Comparison of ENCODE assay signal across 1 cellular context in the genomic region with DNA sequence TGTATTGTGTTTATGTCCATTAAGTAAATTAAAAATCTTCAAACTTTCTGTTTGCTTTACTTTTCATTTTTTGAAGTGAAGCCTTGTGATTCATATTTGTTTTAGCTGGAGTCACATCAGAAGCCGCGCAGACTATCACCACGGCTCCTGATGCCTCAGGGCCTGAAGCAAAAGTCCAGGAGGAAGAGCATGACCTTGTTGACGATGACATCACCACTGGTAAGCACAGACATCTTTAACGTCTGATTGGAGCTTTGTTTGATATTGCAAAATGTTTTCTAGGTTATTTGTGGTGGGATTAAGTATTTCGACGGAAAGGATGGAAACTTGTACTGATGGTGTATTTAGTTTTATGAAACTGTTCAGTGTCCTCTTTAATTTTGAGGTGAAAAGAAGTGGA.
TF ChIP-seq lines count a peak whose summit lies in the region.

No MANE protein-coding gene starts in this region.

TF ChIP-seq in HepG2, 621 proteins besides CTCF, POLR2A, EP300 and RAD21 (continued from another document):
- TF ChIP-seq ZNF615 (CRISPR knock-in tag; IDR thresholded peaks at IDR 0.05; ENCODE audit: borderline replicate concordance) (no peak), WIZ (CRISPR knock-in tag; IDR thresholded peaks at IDR 0.05) (no peak), ZNF121 (CRISPR knock-in tag; IDR thresholded peaks at IDR 0.05) (no peak), SSRP1 (CRISPR knock-in tag; IDR thresholded peaks at IDR 0.05) (no peak), U2AF1 (optimal IDR thresholded peaks at IDR 0.05; ENCODE audit: low read depth, low read length) (no peak), ZMYM2 (CRISPR knock-in tag; IDR thresholded peaks at IDR 0.05) (no peak), ZKSCAN5 (CRISPR knock-in tag; IDR thresholded peaks at IDR 0.05) (no peak), ZBTB21 (CRISPR knock-in tag; IDR thresholded peaks at IDR 0.05) (peak; percentile 81), HMGA1 (CRISPR knock-in tag; conservative IDR thresholded peaks at IDR 0.05) (no peak), SRSF1 (optimal IDR thresholded peaks at IDR 0.05; ENCODE audit: low read depth, low read length) (no peak), ATF7 (IDR thresholded peaks at IDR 0.05) (peak; percentile 88), ATF7 (CRISPR knock-in tag; IDR thresholded peaks at IDR 0.05) (no peak), ZNF264 (CRISPR knock-in tag; IDR thresholded peaks at IDR 0.05) (no peak), ZNF7 (CRISPR knock-in tag; IDR thresholded peaks at IDR 0.05) (no peak), ZNF343 (CRISPR knock-in tag; IDR thresholded peaks at IDR 0.05) (no peak), CBX1 (IDR thresholded peaks at IDR 0.05; ENCODE audit: low read depth) (no peak), FOXA3 (CRISPR knock-in tag; IDR thresholded peaks at IDR 0.05) (0 out of 2 replicates have a peak, but pooled peaks have one; percentile 20)
- TF ChIP-seq, protein P1, sequence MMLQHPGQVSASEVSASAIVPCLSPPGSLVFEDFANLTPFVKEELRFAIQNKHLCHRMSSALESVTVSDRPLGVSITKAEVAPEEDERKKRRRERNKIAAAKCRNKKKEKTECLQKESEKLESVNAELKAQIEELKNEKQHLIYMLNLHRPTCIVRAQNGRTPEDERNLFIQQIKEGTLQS (CRISPR knock-in tag; IDR thresholded peaks at IDR 0.05), result peak; percentile 52; the same call in 1 of the 2 replicates
- TF ChIP-seq, protein P2, sequence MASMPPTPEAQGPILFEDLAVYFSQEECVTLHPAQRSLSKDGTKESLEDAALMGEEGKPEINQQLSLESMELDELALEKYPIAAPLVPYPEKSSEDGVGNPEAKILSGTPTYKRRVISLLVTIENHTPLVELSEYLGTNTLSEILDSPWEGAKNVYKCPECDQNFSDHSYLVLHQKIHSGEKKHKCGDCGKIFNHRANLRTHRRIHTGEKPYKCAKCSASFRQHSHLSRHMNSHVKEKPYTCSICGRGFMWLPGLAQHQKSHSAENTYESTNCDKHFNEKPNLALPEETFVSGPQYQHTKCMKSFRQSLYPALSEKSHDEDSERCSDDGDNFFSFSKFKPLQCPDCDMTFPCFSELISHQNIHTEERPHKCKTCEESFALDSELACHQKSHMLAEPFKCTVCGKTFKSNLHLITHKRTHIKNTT (CRISPR knock-in tag; IDR thresholded peaks at IDR 0.05), result no peak
- TF ChIP-seq, protein P3, sequence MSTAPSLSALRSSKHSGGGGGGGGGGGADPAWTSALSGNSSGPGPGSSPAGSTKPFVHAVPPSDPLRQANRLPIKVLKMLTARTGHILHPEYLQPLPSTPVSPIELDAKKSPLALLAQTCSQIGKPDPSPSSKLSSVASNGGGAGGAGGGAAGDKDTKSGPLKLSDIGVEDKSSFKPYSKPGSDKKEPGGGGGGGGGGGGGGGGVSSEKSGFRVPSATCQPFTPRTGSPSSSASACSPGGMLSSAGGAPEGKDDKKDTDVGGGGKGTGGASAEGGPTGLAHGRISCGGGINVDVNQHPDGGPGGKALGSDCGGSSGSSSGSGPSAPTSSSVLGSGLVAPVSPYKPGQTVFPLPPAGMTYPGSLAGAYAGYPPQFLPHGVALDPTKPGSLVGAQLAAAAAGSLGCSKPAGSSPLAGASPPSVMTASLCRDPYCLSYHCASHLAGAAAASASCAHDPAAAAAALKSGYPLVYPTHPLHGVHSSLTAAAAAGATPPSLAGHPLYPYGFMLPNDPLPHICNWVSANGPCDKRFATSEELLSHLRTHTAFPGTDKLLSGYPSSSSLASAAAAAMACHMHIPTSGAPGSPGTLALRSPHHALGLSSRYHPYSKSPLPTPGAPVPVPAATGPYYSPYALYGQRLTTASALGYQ (CRISPR knock-in tag; IDR thresholded peaks at IDR 0.05), result no peak
- TF ChIP-seq, protein P4, sequence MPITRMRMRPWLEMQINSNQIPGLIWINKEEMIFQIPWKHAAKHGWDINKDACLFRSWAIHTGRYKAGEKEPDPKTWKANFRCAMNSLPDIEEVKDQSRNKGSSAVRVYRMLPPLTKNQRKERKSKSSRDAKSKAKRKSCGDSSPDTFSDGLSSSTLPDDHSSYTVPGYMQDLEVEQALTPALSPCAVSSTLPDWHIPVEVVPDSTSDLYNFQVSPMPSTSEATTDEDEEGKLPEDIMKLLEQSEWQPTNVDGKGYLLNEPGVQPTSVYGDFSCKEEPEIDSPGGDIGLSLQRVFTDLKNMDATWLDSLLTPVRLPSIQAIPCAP (CRISPR knock-in tag; IDR thresholded peaks at IDR 0.05; ENCODE audit: low read depth), result no peak
- TF ChIP-seq, protein P5, sequence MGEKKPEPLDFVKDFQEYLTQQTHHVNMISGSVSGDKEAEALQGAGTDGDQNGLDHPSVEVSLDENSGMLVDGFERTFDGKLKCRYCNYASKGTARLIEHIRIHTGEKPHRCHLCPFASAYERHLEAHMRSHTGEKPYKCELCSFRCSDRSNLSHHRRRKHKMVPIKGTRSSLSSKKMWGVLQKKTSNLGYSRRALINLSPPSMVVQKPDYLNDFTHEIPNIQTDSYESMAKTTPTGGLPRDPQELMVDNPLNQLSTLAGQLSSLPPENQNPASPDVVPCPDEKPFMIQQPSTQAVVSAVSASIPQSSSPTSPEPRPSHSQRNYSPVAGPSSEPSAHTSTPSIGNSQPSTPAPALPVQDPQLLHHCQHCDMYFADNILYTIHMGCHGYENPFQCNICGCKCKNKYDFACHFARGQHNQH (CRISPR knock-in tag; IDR thresholded peaks at IDR 0.05), result no peak
TF ChIP-seq in HepG2: peak in this region for 9.
